ENCODE assay signal across 19 cellular contexts in genomic region chr14:71429900-71430299, GRCh38.
"Had no signal": no experiment of that assay in that cellular context is flagged by ENCODE, and none has a peak within 500 bp of the region (broad histone marks: within the 10 kb centered on the region; RNA-seq: fewer than 3 reads in every experiment).

No MANE protein-coding gene starts in this region.

- H3K36me3 ChIP-seq: SJSA1 had no signal

- H3K27me3 ChIP-seq: SJSA1 had no signal

- FAIRE-seq: RCC 7860 had no signal

- H3K27ac ChIP-seq: SJSA1, SK-N-MC had no signal

- H3K4me1 ChIP-seq: SJSA1 had no signal

- DNase-seq: KBM-7, NCI-H1092, NCI-H1105 treated with DMSO at 0.1 percent for 48 hours, NCI-H1417 treated with DMSO at 0.1 percent for 48 hours, NCI-H146, NCI-H1694 treated with DMSO at 0.1 percent for 48 hours, NCI-H1930, NCI-H2081, NCI-H2107, NCI-H2227 treated with DMSO at 0.1 percent for 48 hours, NCI-H524, NCI-H526 treated with DMSO at 0.1 percent for 48 hours, NCI-H774, Right ventricle myocardium superior, RPMI8226, SIG-M5 had no signal

- H3K4me3 ChIP-seq: SJSA1, SK-N-MC had no signal
